In the genomic region with DNA sequence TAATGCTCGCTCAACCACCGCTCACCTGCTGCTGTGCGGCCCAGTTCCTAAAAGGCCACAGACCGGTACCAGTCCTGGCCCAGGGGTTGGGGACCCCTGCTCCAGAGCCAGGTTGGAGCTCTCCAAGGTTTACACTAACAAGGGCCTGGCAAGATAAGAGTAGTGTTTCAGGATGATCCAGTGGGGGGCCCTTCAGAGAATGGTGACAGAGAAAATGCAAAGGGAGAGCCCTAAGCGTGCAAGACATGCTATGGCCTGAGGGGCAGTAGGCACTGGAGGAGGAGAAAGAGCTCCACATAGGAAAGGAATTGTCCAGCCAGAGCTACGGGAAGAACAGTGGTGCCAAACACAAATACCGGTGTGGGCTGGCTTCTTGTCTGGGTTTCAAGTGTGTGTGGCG, we compare ENCODE assay signal across 31 cellular contexts.
"Had no signal": no experiment of that assay in that cellular context is flagged by ENCODE, and none has a peak within 500 bp of the region (broad histone marks: within the 10 kb centered on the region; RNA-seq: fewer than 3 reads in every experiment).

No MANE protein-coding gene starts in this region.

- DNase-seq: activated CD4-positive, alpha-beta T cell treated with anti-CD3 and anti-CD28 coated beads, Interleukin-2, amount 10 ng/mL, durations not matched to agents 24 days and 14 days; activated CD4-positive, alpha-beta T cell treated with anti-CD3 and anti-CD28 coated beads, Interleukin-2, amount 50 U/mL, for 4 hours; activated CD8-positive, alpha-beta T cell treated with anti-CD3 and anti-CD28 coated beads for 36 hours; activated gamma-delta T cell treated with Interleukin-2 at 50 U/mL for 16 hours; activated naive CD4-positive, alpha-beta T cell treated with anti-CD3 and anti-CD28 coated beads for 36 hours; activated T-cell treated with anti-CD3 and anti-CD28 coated beads, Interleukin-2, amount 50 U/mL, for 4 hours; body of pancreas; caudate nucleus; MM.1S; MV-4-11; NCI-H1092; NCI-H1436 treated with DMSO at 0.1 percent for 48 hours; NCI-H1694 treated with DMSO at 0.1 percent for 48 hours; NCI-H2029; NCI-H345; NCI-H524 treated with DMSO at 0.1 percent for 48 hours; NCI-H748 treated with DMSO at 0.1 percent for 48 hours; NK-92 treated with Interleukin-12 subunit alpha and Interleukin-12 subunit beta, amount 100 ng/mL, for 24 hours; PC-3; Peyer's patch; RPMI8226; SIG-M5; T-cell; T-helper 17 cell; T-helper 9 cell; WERI-Rb-1 had no signal

- H3K4me1 ChIP-seq: adrenal gland, Peyer's patch had no signal

- H3K4me3 Mint-ChIP-seq: activated CD4-positive, alpha-beta T cell treated with anti-CD3 and anti-CD28 coated beads, Interleukin-2, amount 10 ng/mL, durations not matched to agents 24 days and 14 days; activated CD8-positive, alpha-beta T cell treated with anti-CD3 and anti-CD28 coated beads for 36 hours; activated naive CD4-positive, alpha-beta T cell treated with anti-CD3 and anti-CD28 coated beads for 36 hours; activated T-cell treated with anti-CD3 and anti-CD28 coated beads, Interleukin-2, amount 50 U/mL, for 4 hours; activated T-helper 1 cell treated with anti-CD3 and anti-CD28 coated beads, Interleukin-12 subunit alpha, Interleukin-12 subunit beta, Interleukin-2, Interleukin-4 antibody, amounts not matched to agents 30 ng/mL and 10 ng/mL and 1 ng/mL, durations not matched to agents 14 hours and 24 hours and 36 hours; T-cell; T-helper 17 cell had no signal

- H3K9ac ChIP-seq: KMS-11 had no signal

- ATAC-seq: activated CD8-positive, alpha-beta T cell treated with anti-CD3 and anti-CD28 coated beads for 36 hours; activated naive CD4-positive, alpha-beta T cell treated with anti-CD3 and anti-CD28 coated beads, Interleukin-2, amount 50 U/mL, for 72 hours; activated T-cell treated with anti-CD3 and anti-CD28 coated beads, Interleukin-2, amount 50 U/mL, for 4 hours; body of pancreas; PC-3; SK-N-SH treated with all-trans-retinoic acid at 6 μM for 48 hours; T-cell; T-helper 17 cell had no signal

- H3K4me2 ChIP-seq: KMS-11 had no signal

- H3K27me3 ChIP-seq: adrenal gland, body of pancreas, Peyer's patch had no signal

- H3K27ac Mint-ChIP-seq: activated CD4-positive, alpha-beta T cell treated with anti-CD3 and anti-CD28 coated beads, Interleukin-2, amount 10 ng/mL, durations not matched to agents 24 days and 14 days; activated CD8-positive, alpha-beta T cell treated with anti-CD3 and anti-CD28 coated beads for 36 hours; activated naive CD4-positive, alpha-beta T cell treated with anti-CD3 and anti-CD28 coated beads for 36 hours; activated naive CD4-positive, alpha-beta T cell treated with anti-CD3 and anti-CD28 coated beads, Interleukin-2, amount 50 U/mL, for 72 hours; activated T-helper 1 cell treated with anti-CD3 and anti-CD28 coated beads, Interleukin-12 subunit alpha, Interleukin-12 subunit beta, Interleukin-2, Interleukin-4 antibody, amounts not matched to agents 30 ng/mL and 10 ng/mL and 1 ng/mL, durations not matched to agents 14 hours and 24 hours and 36 hours; T-cell; T-helper 17 cell had no signal

- H3K27me3 Mint-ChIP-seq: activated CD4-positive, alpha-beta T cell treated with anti-CD3 and anti-CD28 coated beads, Interleukin-2, amount 10 ng/mL, durations not matched to agents 24 days and 14 days; activated CD8-positive, alpha-beta T cell treated with anti-CD3 and anti-CD28 coated beads for 36 hours; T-cell; T-helper 17 cell had no signal

- H3K4me3 ChIP-seq: adrenal gland, body of pancreas, Peyer's patch had no signal

- H3K9me3 ChIP-seq: adrenal gland, body of pancreas, Peyer's patch had no signal

- H3K9me3 Mint-ChIP-seq: activated CD4-positive, alpha-beta T cell treated with anti-CD3 and anti-CD28 coated beads, Interleukin-2, amount 10 ng/mL, durations not matched to agents 24 days and 14 days had no signal

- H3K27ac ChIP-seq: adrenal gland, KMS-11, Peyer's patch, WERI-Rb-1 had no signal

- H3K36me3 ChIP-seq: adrenal gland, Peyer's patch, WERI-Rb-1 had no signal
